26 cellular contexts compared by ENCODE assay signal in the genomic region with DNA sequence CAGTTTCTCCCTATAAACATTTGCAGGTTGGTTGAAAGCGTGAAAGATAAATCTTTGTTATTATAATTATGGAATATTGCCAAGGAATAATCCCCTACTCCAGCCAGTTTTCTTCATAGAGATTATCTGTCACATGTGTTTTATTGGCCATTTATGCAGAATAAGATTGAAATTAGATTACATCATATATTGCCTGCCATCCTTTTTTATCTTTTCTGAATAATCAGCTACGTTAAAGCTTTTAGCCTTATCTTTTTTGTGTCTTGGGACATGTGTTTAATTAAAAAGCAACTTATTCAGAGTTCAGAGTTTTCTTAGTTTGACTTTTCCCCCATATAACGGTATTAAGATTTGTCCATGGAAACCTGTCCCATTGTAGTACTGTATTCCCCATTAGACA.
"Had no signal": no experiment of that assay in that cellular context is flagged by ENCODE, and none has a peak within 500 bp of the region (broad histone marks: within the 10 kb centered on the region; RNA-seq: fewer than 3 reads in every experiment).

No MANE protein-coding gene starts in this region.

- H3K9ac ChIP-seq: neural progenitor cell, parathyroid adenoma had no signal

- DNase-seq: natural killer cell; occipital lobe; ovary; posterior cingulate gyrus; psoas muscle; right cardiac atrium; spleen; stimulated activated CD4-positive, alpha-beta T cell treated with anti-CD3 and anti-CD28 coated beads, Interleukin-12 subunit alpha, Interleukin-12 subunit beta, amount 100 ng/mL, for 4 hours; stimulated activated CD4-positive, alpha-beta T cell treated with anti-CD3 and anti-CD28 coated beads, Interleukin-1b, Interleukin-23, amount 100 ng/mL, for 48 hours; stimulated activated CD4-positive, alpha-beta T cell treated with anti-CD3 and anti-CD28 coated beads, Interleukin-4, amount 100 ng/mL, for 1 hour; stimulated activated CD4-positive, alpha-beta T cell treated with anti-CD3 and anti-CD28 coated beads, Interleukin-4, amount 100 ng/mL, for 4 hours; stimulated activated CD8-positive, alpha-beta memory T cell treated with anti-CD3 and anti-CD28 coated beads, Interleukin-4, amount 100 ng/mL, for 48 hours; stimulated activated naive CD4-positive, alpha-beta T cell; stimulated activated naive CD8-positive, alpha-beta T cell treated with anti-CD3 and anti-CD28 coated beads, Interleukin-15, amount 100 ng/mL, for 72 hours; stimulated activated naive CD8-positive, alpha-beta T cell treated with anti-CD3 and anti-CD28 coated beads, Interleukin-15, Interleukin-2, amounts not matched to agents 100 U/mL and 50 U/mL, for 24 hours; substantia nigra; testis; tibial artery; transverse colon; upper lobe of right lung; uterus had no signal

- H3K36me3 ChIP-seq: neural progenitor cell, ovary, spleen, suprapubic skin, transverse colon, upper lobe of right lung, uterus had no signal

- H3K4me1 ChIP-seq: psoas muscle, spleen, suprapubic skin, tibial artery, upper lobe of right lung, uterus had no signal

- H2AFZ ChIP-seq: neural progenitor cell, parathyroid adenoma had no signal

- H3K27me3 ChIP-seq: neural progenitor cell, ovary, spleen, suprapubic skin, testis, tibial artery, transverse colon, upper lobe of right lung, uterus had no signal

- H3K4me2 ChIP-seq: neural progenitor cell, smooth muscle cell had no signal

- H3K9me3 ChIP-seq: ovary, suprapubic skin, testis, transverse colon, upper lobe of right lung, uterus had no signal

- H3K4me3 ChIP-seq: neural progenitor cell, ovary, psoas muscle, skin epidermis, smooth muscle cell, spleen, suprapubic skin, testis, tibial artery, transverse colon, upper lobe of right lung, uterus had no signal

- H3K27ac ChIP-seq: neural progenitor cell, ovary, parathyroid adenoma, psoas muscle, skin epidermis, spleen, suprapubic skin, testis, tibial artery, transverse colon, upper lobe of right lung, uterus had no signal

- H3K79me2 ChIP-seq: parathyroid adenoma had no signal
